In genomic region chr6:5132741-5133140, GRCh38 we compare ENCODE assay signal across 9 cellular contexts. TPM values are rescaled to one million over a fixed set of nuclear protein-coding genes. Genes with fewer than 3 reads are reported as not detected.
DNase-seq lines count a peak whose midpoint lies in the region; ATAC-seq, FAIRE-seq and TF ChIP-seq lines count a peak whose summit lies in the region.
"Had no signal": no experiment of that assay in that cellular context is flagged by ENCODE, and none has a peak within 500 bp of the region (broad histone marks: within the 10 kb centered on the region; RNA-seq: fewer than 3 reads in every experiment).

No MANE protein-coding gene starts in this region.

- H3K9me3 ChIP-seq in OCI-LY7 (ENCODE audit: low read length) (no peaks in the 10 kb centered on the region), skeletal muscle tissue (ENCODE audit: control insufficient read depth in 3 of 3, low read length in 3 of 3) (no peaks in the 10 kb centered on the region)

- no TSS peak for BruUV-seq in OCI-LY7 (replicated peaks; lab: Mats Ljungman, UMichigan)

- DNase-seq in GM04504 (ENCODE audit: low read depth) (peak; percentile 87), H7 (peak; percentile 61), OCI-LY7 (ENCODE audit: low spot score) (peak; percentile 17), left cardiac atrium (peak; percentile 79), COLO829 (ENCODE audit: low spot score) (no peak), H54 (ENCODE audit: insufficient read length, low spot score) (no peak)
- no peak for DNase-seq in stimulated activated naive CD4-positive, alpha-beta T cell treated with Interleukin-2 at 50 U/mL for 16 hours (lab: John Stamatoyannopoulos, UW)

- no peak for TF ChIP-seq CTCF in OCI-LY7 (conservative IDR thresholded peaks at IDR 0.05; ENCODE audit: low read length)

- POLR2A ChIA-PET in OCI-LY7 (lab: Charles Lee) = interaction anchor here (0.8 kb wide), 1 partner anchor 18 kb away, joined by 3 read pairs; no protein-coding TSS in a partner anchor

- H3K4me3 ChIP-seq in H7 (ENCODE audit: insufficient read depth, low read depth, low read length) (no peak overlapping the region), OCI-LY7 (ENCODE audit: low read depth, low read length, poor library complexity, severe bottlenecking) (no peak overlapping the region), skeletal muscle tissue (ENCODE audit: low read length in 3 of 3) (peak overlapping the region; percentile 46 to 52 (median 49))

- no peaks in the 10 kb centered on the region for H3K9me2 ChIP-seq in OCI-LY7 (ENCODE audit: insufficient read depth, low read length)

- no peak for TF ChIP-seq POLR2A in H54 (IDR thresholded peaks at IDR 0.05; ENCODE audit: low read depth, low read length)

- no peak for FAIRE-seq in H54 (lab: Jason Lieb, UNC)
- FAIRE-seq: endometrium had no signal

- H3K36me3 ChIP-seq in H7 (replicated peaks; ENCODE audit: control insufficient read depth, insufficient read depth, low read length) (no peaks in the 10 kb centered on the region), OCI-LY7 (ENCODE audit: insufficient read depth, low read length) (no peaks in the 10 kb centered on the region), skeletal muscle tissue (ENCODE audit: control insufficient read depth in 3 of 3, insufficient read depth in 3 of 3, low read length in 3 of 3) (no peaks in the 10 kb centered on the region)

- peak; percentile 96 to 97 for ATAC-seq in left cardiac atrium

- H3K4me2 ChIP-seq in OCI-LY7 (ENCODE audit: low read length) = no peak overlapping the region

- peak overlapping the region in 2 of 3 donors; percentile 5 to 58 for H3K9ac ChIP-seq in skeletal muscle tissue (ENCODE audit: low read depth in 1 of 3, low read length in 3 of 3)

- H3K4me1 ChIP-seq in OCI-LY7 (ENCODE audit: insufficient read depth, low read length, poor library complexity, severe bottlenecking) (no peaks in the 10 kb centered on the region), skeletal muscle tissue (ENCODE audit: control insufficient read depth in 3 of 3, insufficient read depth in 3 of 3, low read length in 3 of 3) (peaks cover 2 to 10% (median 9%) of the 10 kb centered on the region in 3 donors)

- CTCF ChIA-PET in OCI-LY7 (lab: Charles Lee; ENCODE audit: unreplicated experiment) = no interaction called here

- H3K27ac ChIP-seq in OCI-LY7 (ENCODE audit: low read depth, low read length, poor library complexity, severe bottlenecking) (no peak overlapping the region), skeletal muscle tissue (ENCODE audit: low read depth, low read length) (peak overlapping the region; percentile 54)

- H3K27me3 ChIP-seq in H7 (ENCODE audit: control insufficient read depth, insufficient read depth, low read length) (no peaks in the 10 kb centered on the region), skeletal muscle tissue (ENCODE audit: control insufficient read depth in 3 of 3, insufficient read depth in 3 of 3, low read length in 3 of 3) (no peaks in the 10 kb centered on the region)

- H3K79me2 ChIP-seq in OCI-LY7 (ENCODE audit: insufficient read depth, low read depth, low read length) = no peaks in the 10 kb centered on the region

- H2AFZ ChIP-seq in OCI-LY7 (ENCODE audit: low read length) = no peak overlapping the region

- intact Hi-C loops in OCI-LY7 (cut with micrococcal nuclease; ENCODE audit: unreplicated experiment) (no loop called here), left cardiac atrium (cut with DNase I) (no loop called here)

- no peaks in the 10 kb centered on the region; the same call in none of the 2 replicates for H4K20me1 ChIP-seq in OCI-LY7 (ENCODE audit: insufficient read depth, low read length)

RNA-seq across cellular contexts. Expression of gene PPP1R3G, which starts 47.6 kb away (rescaled TPM):
- 0.17 and 0.48 TPM in 2 replicates for total RNA-seq in H7 (2014; rRNA removed; shearing (Covaris generic))
- total RNA-seq in OCI-LY7 (2014; rRNA removed; shearing (Covaris generic)) = 0.10 and 0.13 TPM in 2 replicates
- 0.10 TPM in 1 of 2 replicates, not detected in the other for total RNA-seq in OCI-LY7 (2022)
- total RNA-seq in left cardiac atrium = 10 to 100 TPM in 1 of 2 donors, 1 to 10 TPM in 1; 7.4 to 10.7 TPM
- 2.1 TPM for total RNA-seq in skeletal muscle tissue

Comparison
In these comparisons a context has a peak if more than half of its experiments do, and no peak if none do; other contexts are left out.
1. DNase-seq: peak in GM04504 (single experiment), H7 (single experiment), OCI-LY7 (single experiment) and left cardiac atrium (single experiment); none in COLO829 (single experiment), stimulated activated naive CD4-positive, alpha-beta T cell treated with Interleukin-2 at 50 U/mL for 16 hours (single experiment) and H54 (single experiment).
2. H3K4me3 ChIP-seq: peak in skeletal muscle tissue (3 of 3); none in H7 (single experiment) and OCI-LY7 (single experiment).